In the genomic region with DNA sequence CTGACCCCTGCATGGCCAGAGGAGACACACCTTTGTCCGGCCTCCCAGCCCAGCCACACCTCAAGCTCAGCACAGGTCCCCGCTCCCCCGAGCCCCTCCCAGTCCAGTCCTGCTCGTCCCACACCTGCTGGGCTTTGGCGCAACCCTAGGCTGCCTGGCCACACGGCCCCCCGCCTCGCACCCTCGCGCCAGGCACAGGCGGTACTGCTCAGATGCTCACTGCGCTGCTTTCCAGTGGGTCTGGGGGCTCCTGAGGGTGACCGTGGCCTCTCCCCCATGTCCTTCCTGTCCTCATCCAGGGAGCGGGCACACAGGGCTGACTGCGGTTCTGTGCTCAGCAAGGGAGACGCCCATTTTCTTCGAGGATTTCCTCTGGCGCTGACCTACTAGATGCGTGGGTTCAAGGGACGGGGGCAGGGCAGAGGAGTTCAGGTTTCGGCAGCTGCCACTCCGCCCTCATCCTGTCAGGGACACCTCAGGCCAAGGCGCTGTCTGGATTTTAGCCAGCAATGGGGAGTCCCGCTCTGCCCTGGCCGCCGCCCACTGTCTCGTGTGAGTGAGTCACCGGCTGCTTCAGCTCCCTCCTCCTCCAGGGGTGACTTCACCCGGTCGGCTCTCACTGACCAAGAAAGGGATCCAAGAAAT, we compare ENCODE assay signal across 1 cellular context.
TF ChIP-seq lines count a peak whose summit lies in the region.

No MANE protein-coding gene starts in this region.

TF ChIP-seq in GM12878, 131 proteins besides CTCF, POLR2A, EP300 and RAD21 (continued from another document):
- TF ChIP-seq CREM (IDR thresholded peaks at IDR 0.05; ENCODE audit: low read depth), result peak; percentile 35; the same call in 1 of the 2 replicates
- peak; percentile 40; the same call in 1 of the 2 replicates for TF ChIP-seq JUNB (IDR thresholded peaks at IDR 0.05)
- peak; percentile 75 to 89; a peak in 3 of 4 replicates for TF ChIP-seq BHLHE40 (IDR thresholded peaks at IDR 0.05; ENCODE audit: borderline replicate concordance in 1 of 2, low read depth in 2 of 2, low read length in 1 of 2)
TF ChIP-seq in GM12878: peak in this region for 13.
